28 cellular contexts compared by ENCODE assay signal in genomic region chr11:33059331-33060007, GRCh38. TPM values are rescaled to one million over a fixed set of nuclear protein-coding genes. Genes with fewer than 3 reads are reported as not detected.
DNase-seq lines count a peak whose midpoint lies in the region; ATAC-seq, FAIRE-seq and TF ChIP-seq lines count a peak whose summit lies in the region.
"Had no signal": no experiment of that assay in that cellular context is flagged by ENCODE, and none has a peak within 500 bp of the region (broad histone marks: within the 10 kb centered on the region; RNA-seq: fewer than 3 reads in every experiment).

No MANE protein-coding gene starts in this region.

- intact Hi-C loops in mucosa of descending colon (cut with DNase I, micrococcal nuclease), result no loop called here

- no peaks in the 10 kb centered on the region for H3K27me3 Mint-ChIP-seq in CD4-positive, CD25-positive, alpha-beta regulatory T cell
- H3K27me3 Mint-ChIP-seq in central memory CD8-positive, alpha-beta T cell, result no peaks in the 10 kb centered on the region
- no peaks in the 10 kb centered on the region for H3K27me3 Mint-ChIP-seq in naive thymus-derived CD8-positive, alpha-beta T cell

- TF ChIP-seq CTCF in RWPE2 (IDR thresholded peaks at IDR 0.05; ENCODE audit: poor library complexity, severe bottlenecking) (no peak), mucosa of descending colon (IDR thresholded peaks at IDR 0.05) (no peak)

- peaks cover 60% of the 10 kb centered on the region for H3K36me3 ChIP-seq in CD4-positive, CD25-positive, alpha-beta regulatory T cell (ENCODE audit: control insufficient read depth, insufficient read depth, low read length)
- H3K36me3 ChIP-seq in RWPE2 (ENCODE audit: low read depth) (peaks cover 68% of the 10 kb centered on the region), mucosa of descending colon (ENCODE audit: low read depth) (no peaks in the 10 kb centered on the region)
- H3K36me3 ChIP-seq: uterus had no signal

- H3K27ac ChIP-seq in CD4-positive, CD25-positive, alpha-beta regulatory T cell (ENCODE audit: insufficient read depth, low read length, poor library complexity, severe bottlenecking), result no peak overlapping the region
- peak overlapping the region; percentile 87 for H3K27ac ChIP-seq in RWPE2 (ENCODE audit: poor library complexity, severe bottlenecking)
- H3K27ac ChIP-seq: body of pancreas, GM23248, lower lobe of right lung, uterus had no signal

- no peak overlapping the region for H3K4me3 Mint-ChIP-seq in CD4-positive, CD25-positive, alpha-beta regulatory T cell
- H3K4me3 Mint-ChIP-seq in central memory CD8-positive, alpha-beta T cell, result no peak overlapping the region
- no peak overlapping the region for H3K4me3 Mint-ChIP-seq in naive thymus-derived CD8-positive, alpha-beta T cell
- H3K4me3 Mint-ChIP-seq: activated T-cell treated with anti-CD3 and anti-CD28 coated beads, Interleukin-2, amount 50 U/mL, for 72 hours had no signal

- H3K27ac Mint-ChIP-seq in CD4-positive, CD25-positive, alpha-beta regulatory T cell, result peak overlapping the region in 2 of 3 donors; percentile 49 to 59
- H3K27ac Mint-ChIP-seq in central memory CD8-positive, alpha-beta T cell (ENCODE audit: low read depth), result peak overlapping the region; percentile 66
- H3K27ac Mint-ChIP-seq in naive thymus-derived CD8-positive, alpha-beta T cell, result peak overlapping the region in 6 of 10 donors; percentile 29 to 88 (median 64)
- H3K27ac Mint-ChIP-seq: activated T-cell treated with anti-CD3 and anti-CD28 coated beads, Interleukin-2, amount 50 U/mL, for 72 hours had no signal

- peaks cover 26% of the 10 kb centered on the region for H3K36me3 Mint-ChIP-seq in CD4-positive, CD25-positive, alpha-beta regulatory T cell
- H3K36me3 Mint-ChIP-seq in central memory CD8-positive, alpha-beta T cell (ENCODE audit: insufficient read depth), result peaks cover 31% of the 10 kb centered on the region
- H3K36me3 Mint-ChIP-seq in naive thymus-derived CD8-positive, alpha-beta T cell, result peaks cover 0 to 69% (median 9%) of the 10 kb centered on the region in 3 donors

- no peaks in the 10 kb centered on the region for H3K27me3 ChIP-seq in CD4-positive, CD25-positive, alpha-beta regulatory T cell (ENCODE audit: control insufficient read depth, insufficient read depth, low read length)
- no peaks in the 10 kb centered on the region for H3K27me3 ChIP-seq in RWPE2 (ENCODE audit: insufficient read depth, poor library complexity, severe bottlenecking)
- H3K27me3 ChIP-seq: body of pancreas, Peyer's patch, uterus had no signal

- TF ChIP-seq POLR2A in GM12891 (IDR thresholded peaks at IDR 0.05; ENCODE audit: low read depth, low read length), result no peak

- POLR2A ChIA-PET in naive thymus-derived CD8-positive, alpha-beta T cell (lab: Charles Lee), result no interaction called here

- no peak for FAIRE-seq in GM12891 (lab: Jason Lieb, UNC)
- FAIRE-seq: endothelial cell of umbilical vein, islet of Langerhans, K562 had no signal

- H3K4me1 ChIP-seq in CD4-positive, CD25-positive, alpha-beta regulatory T cell (ENCODE audit: control insufficient read depth, insufficient read depth, low read length, poor library complexity, severe bottlenecking), result no peaks in the 10 kb centered on the region
- H3K4me1 ChIP-seq in RWPE2 (ENCODE audit: insufficient read depth, poor library complexity, severe bottlenecking), result peaks cover 25% of the 10 kb centered on the region
- H3K4me1 ChIP-seq in mucosa of descending colon (ENCODE audit: low read depth), result peaks cover 9% of the 10 kb centered on the region
- H3K4me1 ChIP-seq: body of pancreas had no signal

- H3K9me3 Mint-ChIP-seq in CD4-positive, CD25-positive, alpha-beta regulatory T cell, result no peaks in the 10 kb centered on the region
- no peaks in the 10 kb centered on the region for H3K9me3 Mint-ChIP-seq in central memory CD8-positive, alpha-beta T cell
- no peaks in the 10 kb centered on the region for H3K9me3 Mint-ChIP-seq in naive thymus-derived CD8-positive, alpha-beta T cell
- H3K9me3 Mint-ChIP-seq: activated naive CD4-positive, alpha-beta T cell treated with anti-CD3 and anti-CD28 coated beads, Interleukin-2, amount 50 U/mL, for 72 hours; activated T-cell treated with anti-CD3 and anti-CD28 coated beads, Interleukin-2, amount 50 U/mL, for 72 hours had no signal

- H3K4me1 Mint-ChIP-seq in CD4-positive, CD25-positive, alpha-beta regulatory T cell, result peaks cover 6 to 17% (median 14%) of the 10 kb centered on the region in 4 donors
- H3K4me1 Mint-ChIP-seq in central memory CD8-positive, alpha-beta T cell, result peaks cover 14% of the 10 kb centered on the region
- H3K4me1 Mint-ChIP-seq in naive thymus-derived CD8-positive, alpha-beta T cell, result peaks cover 9 to 24% (median 17%) of the 10 kb centered on the region in 4 donors

- no peaks in the 10 kb centered on the region for H3K9me3 ChIP-seq in CD4-positive, CD25-positive, alpha-beta regulatory T cell (ENCODE audit: control insufficient read depth in 2 of 2, low read length in 2 of 2)
- H3K9me3 ChIP-seq in RWPE2 (ENCODE audit: severe bottlenecking) (no peaks in the 10 kb centered on the region), mucosa of descending colon (no peaks in the 10 kb centered on the region)
- H3K9me3 ChIP-seq: body of pancreas, lower lobe of right lung, Peyer's patch, uterus had no signal

- no peak for DNase-seq in CD4-positive, CD25-positive, alpha-beta regulatory T cell
- DNase-seq in RWPE2 (ENCODE audit: low spot score) (no peak), mucosa of descending colon (no peak), nucleus accumbens (lab: John Stamatoyannopoulos, UW) (no peak), GM12891 (ENCODE audit: insufficient read length, low spot score) (no peak)
- DNase-seq in central memory CD8-positive, alpha-beta T cell (ENCODE audit: low spot score in 2 of 2), result no peak
- DNase-seq in naive thymus-derived CD8-positive, alpha-beta T cell, result no peak
- DNase-seq: activated CD8-positive, alpha-beta memory T cell treated with anti-CD3 and anti-CD28 coated beads for 24 hours; activated T-cell treated with anti-CD3 and anti-CD28 coated beads, Interleukin-2, amount 50 U/mL, for 72 hours; body of pancreas; C1 segment of cervical spinal cord; cortex of kidney; DMS 273 treated with DMSO at 0.1 percent for 48 hours; foreskin fibroblast; GM23248; lower lobe of right lung; NCI-H1930; occipital lobe; Peyer's patch; retina; stimulated activated CD4-positive, alpha-beta T cell treated with anti-CD3 and anti-CD28 coated beads, Interleukin-12 subunit alpha, Interleukin-12 subunit beta, amount 100 ng/mL, for 4 hours; T1000; uterus had no signal

- ATAC-seq in CD4-positive, CD25-positive, alpha-beta regulatory T cell (ENCODE audit: low read depth in 2 of 2), result no peak
- ATAC-seq in RWPE2 (ENCODE audit: low read depth) (peak; percentile 33; the same call in 1 of the 3 replicates), mucosa of descending colon (no peak), GM19324 (IDR thresholded peaks at IDR 0.05; ENCODE audit: low FRiP score, unreplicated experiment) (no peak)
- no peak for ATAC-seq in central memory CD8-positive, alpha-beta T cell (replicated peaks; ENCODE audit: extremely low read depth, poor library complexity, severe bottlenecking)
- no peak for ATAC-seq in naive thymus-derived CD8-positive, alpha-beta T cell
- ATAC-seq: activated naive CD4-positive, alpha-beta T cell treated with anti-CD3 and anti-CD28 coated beads, Interleukin-2, amount 50 U/mL, for 72 hours; activated T-cell treated with anti-CD3 and anti-CD28 coated beads, Interleukin-2, amount 50 U/mL, for 72 hours; body of pancreas; K562; lower lobe of right lung had no signal

- no peak overlapping the region for H3K4me3 ChIP-seq in CD4-positive, CD25-positive, alpha-beta regulatory T cell (ENCODE audit: low read depth, low read length)
- H3K4me3 ChIP-seq in RWPE2 (ENCODE audit: severe bottlenecking) (no peak overlapping the region), mucosa of descending colon (no peak overlapping the region)
- H3K4me3 ChIP-seq: body of pancreas, GM23248, K562, lower lobe of right lung, Peyer's patch, uterus had no signal

TF ChIP-seq in GM12891, 5 proteins besides CTCF, POLR2A, EP300 and RAD21:
- TF ChIP-seq SPI1 (IDR thresholded peaks at IDR 0.05; ENCODE audit: low read depth, low read length), result no peak
- TF ChIP-seq POLR2AphosphoS5 (IDR thresholded peaks at IDR 0.05; ENCODE audit: low read depth, low read length), result no peak
- no peak for TF ChIP-seq TAF1 (IDR thresholded peaks at IDR 0.05; ENCODE audit: low read depth, low read length)
- TF ChIP-seq PAX5 (IDR thresholded peaks at IDR 0.05; ENCODE audit: insufficient read depth, low read length, severe bottlenecking), result no peak
- TF ChIP-seq POU2F2 (IDR thresholded peaks at IDR 0.05; ENCODE audit: low read depth, low read length), result no peak

RNA-seq across cellular contexts. Expression of gene TCP11L1, which starts 20.1 kb away (rescaled TPM):
- total RNA-seq in CD4-positive, CD25-positive, alpha-beta regulatory T cell, result 17.0 TPM
- polyA plus RNA-seq in CD4-positive, CD25-positive, alpha-beta regulatory T cell, result 1 to 10 TPM; 4.3 to 6.7 (median 6.1) TPM
- total RNA-seq in naive thymus-derived CD8-positive, alpha-beta T cell, result 10 to 100 TPM; 17.5 to 20.1 TPM
- 1 to 10 TPM; 2.3 to 3.0 (median 2.4) TPM for polyA plus RNA-seq in naive thymus-derived CD8-positive, alpha-beta T cell
- total RNA-seq in mucosa of descending colon, result 10 to 100 TPM; 24.8 to 51.6 (median 31.3) TPM
- 5.1 TPM for polyA plus RNA-seq in GM12891 (2012; ENCODE audit: low read depth, missing spikeins)

RNA-seq across cellular contexts. Expression of gene DEPDC7, which starts 43.8 kb away (rescaled TPM):
- total RNA-seq in CD4-positive, CD25-positive, alpha-beta regulatory T cell, result 0.64 TPM
- polyA plus RNA-seq in CD4-positive, CD25-positive, alpha-beta regulatory T cell, result 1 to 10 TPM in 2 of 4 donors, under 1 TPM in 2; 0.60 to 1.5 (median 0.98) TPM
- total RNA-seq in naive thymus-derived CD8-positive, alpha-beta T cell, result 10 to 100 TPM; 11.7 to 13.6 TPM
- 1 to 10 TPM in 2 of 3 donors, under 1 TPM in 1; 0.77 to 2.7 (median 1.1) TPM for polyA plus RNA-seq in naive thymus-derived CD8-positive, alpha-beta T cell
- total RNA-seq in mucosa of descending colon, result 10 to 100 TPM in 1 of 3 donors, 1 to 10 TPM in 2; 7.4 to 10.7 (median 7.6) TPM
- polyA plus RNA-seq in GM12891 (2012; ENCODE audit: low read depth, missing spikeins), result 0.24 TPM
- total RNA-seq: endothelial cell of umbilical vein had no signal
